In the genomic region with DNA sequence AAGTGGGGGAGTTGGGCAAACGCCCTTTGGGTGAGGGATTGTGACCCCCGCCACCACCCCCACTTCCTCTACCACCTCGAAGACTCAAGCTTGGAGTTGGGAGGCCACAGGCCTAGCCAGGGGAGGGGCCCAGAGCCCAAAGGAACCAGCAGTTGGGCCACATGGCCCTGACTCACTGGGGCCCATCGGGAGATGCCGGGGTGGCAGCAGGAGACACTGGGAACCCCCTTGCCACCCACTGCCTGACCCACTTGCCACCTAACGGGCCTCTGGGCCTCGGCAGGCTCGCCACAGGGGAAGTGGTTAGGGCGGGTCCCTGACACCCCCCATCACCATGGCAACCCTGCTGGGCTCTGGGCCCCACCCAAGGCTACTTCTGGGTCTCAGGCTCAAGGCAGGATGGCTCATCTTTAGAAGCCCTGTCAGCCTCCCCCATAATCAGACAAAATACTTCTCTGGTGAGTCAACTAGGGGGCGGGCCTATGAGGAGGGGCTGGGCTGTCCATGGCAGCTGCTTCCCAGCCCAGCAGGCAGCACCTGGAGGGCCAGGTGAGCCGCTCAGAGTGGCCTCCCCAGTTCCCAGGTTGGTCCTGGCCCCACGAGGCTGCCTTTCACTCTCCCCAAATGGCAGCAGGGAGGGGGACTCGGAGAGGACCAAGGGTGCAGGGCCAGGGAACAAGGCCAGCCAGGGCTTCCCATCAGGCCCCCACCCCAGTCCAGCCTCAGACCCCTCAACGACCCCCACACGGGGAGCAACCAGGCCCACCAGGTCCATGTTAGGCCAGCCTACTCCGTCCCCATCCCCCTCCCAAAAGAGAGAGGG, we compare ENCODE assay signal across 8 cellular contexts. TPM values are rescaled to one million over a fixed set of nuclear protein-coding genes. Genes with fewer than 3 reads are reported as not detected.
A peak's percentile ranks its signal among the peaks of the same experiment; 100 is the strongest.
DNase-seq lines count a peak whose midpoint lies in the region; ATAC-seq and TF ChIP-seq lines count a peak whose summit lies in the region.

No MANE protein-coding gene starts in this region.

- H3K27ac ChIP-seq in adipose tissue (ENCODE audit: low read depth, low read length) (peak overlapping the region; percentile 83), iPS DF 6.9 (ENCODE audit: low read length) (no peak overlapping the region)

- peaks cover 44% of the 10 kb centered on the region for H3K36me3 ChIP-seq in iPS DF 6.9 (ENCODE audit: control insufficient read depth, insufficient read depth, low read length)

- H3K4me3 Mint-ChIP-seq in IgD-negative memory B cell = peak overlapping the region; percentile 92 to 99 (median 98)

- DNase-seq in T follicular helper cell (ENCODE audit: low read depth) (peak; percentile 76), iPS DF 6.9 (ENCODE audit: low read depth, low spot score) (no peak), hippocampal formation (lab: John Stamatoyannopoulos, UW) (no peak)
- peak; percentile 77 to 83 for DNase-seq in stimulated activated CD4-positive, alpha-beta T cell treated with anti-CD3 and anti-CD28 coated beads, Interleukin-12 subunit alpha, Interleukin-12 subunit beta, amount 100 ng/mL, for 24 hours (ENCODE audit: low read depth in 2 of 2)

- no peak for TF ChIP-seq CTCF in GM12875 (IDR thresholded peaks at IDR 0.05; ENCODE audit: borderline replicate concordance, insufficient read depth, low read depth, low read length)

- no peaks in the 10 kb centered on the region for H3K27me3 ChIP-seq in iPS DF 6.9 (ENCODE audit: control insufficient read depth, insufficient read depth, low read length)

- no peaks in the 10 kb centered on the region for H3K36me3 Mint-ChIP-seq in IgD-negative memory B cell

- no peaks in the 10 kb centered on the region for H3K9me3 Mint-ChIP-seq in IgD-negative memory B cell

- no peaks in the 10 kb centered on the region for H3K27me3 Mint-ChIP-seq in IgD-negative memory B cell

- H3K4me1 ChIP-seq in iPS DF 6.9 (ENCODE audit: control insufficient read depth, insufficient read depth, low read length) = peaks cover 3% of the 10 kb centered on the region

- no peak for ATAC-seq in HG03378 (IDR thresholded peaks at IDR 0.05; ENCODE audit: unreplicated experiment)

- H3K4me1 Mint-ChIP-seq in IgD-negative memory B cell = peaks cover 10 to 15% (median 13%) of the 10 kb centered on the region in 3 donors

- H3K4me3 ChIP-seq in GM12875 (ENCODE audit: low read depth, low read length) (peak overlapping the region; percentile 83), iPS DF 6.9 (ENCODE audit: low read length) (peak overlapping the region; percentile 27; the same call in 1 of the 2 replicates)

- WGBS in adipose tissue, 3 donors = 3 to 47% (median 35%) methylated on average over 5 to 15 of the region's 16 CpGs
- no CpG with 5 or more reads among the region's 16 CpGs for WGBS in iPS DF 6.9 (ENCODE audit: insufficient coverage, insufficient read length)

- peak overlapping the region; percentile 90 to 99 (median 92) for H3K27ac Mint-ChIP-seq in IgD-negative memory B cell

- H3K9me3 ChIP-seq in iPS DF 6.9 (ENCODE audit: control insufficient read depth, insufficient read depth, low read length) = no peaks in the 10 kb centered on the region

RNA-seq across cellular contexts. Expression of gene FLNA, which starts 5.6 kb away (rescaled TPM):
- polyA plus RNA-seq in IgD-negative memory B cell (396 TPM), adipose tissue (100 to 1,000 TPM; 118 to 552 (median 446) TPM)

RNA-seq across cellular contexts. Expression of gene EMD, which starts 10.3 kb away (rescaled TPM):
- polyA plus RNA-seq in IgD-negative memory B cell (32.4 TPM), adipose tissue (100 to 1,000 TPM in 1 of 3 donors, 10 to 100 TPM in 2; 66.4 to 115 (median 90.5) TPM)

RNA-seq across cellular contexts. Expression of gene RPL10, which starts 29.3 kb away (rescaled TPM):
- polyA plus RNA-seq in IgD-negative memory B cell (5,716 TPM), adipose tissue (1,000 to 10,000 TPM; 6,483 to 8,176 (median 7,781) TPM)

RNA-seq across cellular contexts. Expression of gene DNASE1L1, which starts 40.2 kb away (rescaled TPM):
- polyA plus RNA-seq in IgD-negative memory B cell (29.4 TPM), adipose tissue (10 to 100 TPM in 2 of 3 donors, 1 to 10 TPM in 1; 7.5 to 26.6 (median 18.6) TPM)

RNA-seq across cellular contexts. Expression of gene TAFAZZIN, which starts 42.5 kb away (rescaled TPM):
- polyA plus RNA-seq in IgD-negative memory B cell (51.3 TPM), adipose tissue (10 to 100 TPM; 22.4 to 45.8 (median 35.2) TPM)

Comparison
In these comparisons a context has a peak if more than half of its experiments do, and no peak if none do; other contexts are left out.
1. DNase-seq: peak in T follicular helper cell (single experiment) and stimulated activated CD4-positive, alpha-beta T cell treated with anti-CD3 and anti-CD28 coated beads, Interleukin-12 subunit alpha, Interleukin-12 subunit beta, amount 100 ng/mL, for 24 hours (2 of 2); none in iPS DF 6.9 (single experiment) and hippocampal formation (0 of 2).